Comparison of ENCODE assay signal across 15 cellular contexts in genomic region chr5:143231973-143232812, GRCh38.
DNase-seq lines count a peak whose midpoint lies in the region; ATAC-seq, FAIRE-seq and TF ChIP-seq lines count a peak whose summit lies in the region.
"Had no signal": no experiment of that assay in that cellular context is flagged by ENCODE, and none has a peak within 500 bp of the region (broad histone marks: within the 10 kb centered on the region; RNA-seq: fewer than 3 reads in every experiment).

No MANE protein-coding gene starts in this region.

- H3K4me2 ChIP-seq in K562 (ENCODE audit: insufficient read depth, low read length): no peak overlapping the region

- H3K27ac Mint-ChIP-seq in CD4-positive, alpha-beta memory T cell: peak overlapping the region in 3 of 7 donors; percentile 43 to 87 (median 63)
- H3K27ac Mint-ChIP-seq: activated naive CD8-positive, alpha-beta T cell; H9 had no signal

- ATAC-seq in GM19395 (IDR thresholded peaks at IDR 0.05; ENCODE audit: unreplicated experiment) (peak; percentile 40), HG03135 (IDR thresholded peaks at IDR 0.05; ENCODE audit: unreplicated experiment) (peak; percentile 37), K562 (no peak), GM21515 (IDR thresholded peaks at IDR 0.05; ENCODE audit: unreplicated experiment) (no peak)
- ATAC-seq: activated CD4-positive, CD25-positive, alpha-beta regulatory T cell treated with anti-CD3 and anti-CD28 coated beads, Interleukin-2, amount 50 U/mL, for 24 hours had no signal

- H3K4me1 ChIP-seq in K562 (replicated peaks in 1 of 2; ENCODE audit: control insufficient read depth in 2 of 2, insufficient read depth in 2 of 2, low read length in 2 of 2) (no peaks in the 10 kb centered on the region; a peak in 2 of 5 replicates), stomach (peaks cover 0 to 15% (median 4%) of the 10 kb centered on the region in 4 donors)
- peaks cover 28% of the 10 kb centered on the region for H3K4me1 ChIP-seq in CD4-positive, alpha-beta memory T cell (ENCODE audit: insufficient read depth, low read length)

- no peaks in the 10 kb centered on the region for H3K9me3 Mint-ChIP-seq in CD4-positive, alpha-beta memory T cell
- H3K9me3 Mint-ChIP-seq: H9 had no signal

- no peaks in the 10 kb centered on the region for H3K27me3 ChIP-seq in K562 (ENCODE audit: control insufficient read depth in 2 of 2, insufficient read depth in 2 of 2, low read length in 2 of 2)
- H3K27me3 ChIP-seq in CD4-positive, alpha-beta memory T cell (ENCODE audit: insufficient read depth, low read length): no peaks in the 10 kb centered on the region
- no peaks in the 10 kb centered on the region for H3K27me3 ChIP-seq in stomach

- H3K27ac ChIP-seq in K562 (ENCODE audit: extremely low read depth, low read depth, low read length): no peak overlapping the region
- no peak overlapping the region for H3K27ac ChIP-seq in CD4-positive, alpha-beta memory T cell (ENCODE audit: low read depth, low read length)
- H3K27ac ChIP-seq in stomach: no peak overlapping the region

- H3K4me1 Mint-ChIP-seq in CD4-positive, alpha-beta memory T cell: peaks cover 18 to 37% (median 33%) of the 10 kb centered on the region in 4 donors

- H4K20me1 ChIP-seq in K562 (replicated peaks; ENCODE audit: control insufficient read depth, insufficient read depth, low read length): no peaks in the 10 kb centered on the region

- H3K9me3 ChIP-seq in K562 (replicated peaks; ENCODE audit: control insufficient read depth, insufficient read depth, low read depth, low read length) (no peaks in the 10 kb centered on the region), stomach (no peaks in the 10 kb centered on the region)
- no peaks in the 10 kb centered on the region for H3K9me3 ChIP-seq in CD4-positive, alpha-beta memory T cell (ENCODE audit: control insufficient read depth in 1 of 2, low read length in 2 of 2)

- 59% methylated on average over 7 of the region's 7 CpGs for WGBS in K562 (ENCODE audit: insufficient coverage, low coverage, missing lambda C conversion rate)
- 90 to 93% (median 92%) methylated on average over 7 of the region's 7 CpGs for WGBS in stomach, 5 donors

- H3K27me3 Mint-ChIP-seq in CD4-positive, alpha-beta memory T cell: no peaks in the 10 kb centered on the region

- POLR2A ChIA-PET in K562 (lab: Yijun Ruan, JAX): interaction anchor here (1.0 kb wide), 1 partner anchor 8 kb away, joined by 4 read pairs; no protein-coding TSS in a partner anchor
- POLR2A ChIA-PET in CD4-positive, alpha-beta memory T cell (lab: Charles Lee; ENCODE audit: partially characterized antibody): interaction anchor here (1.3 to 3.2 kb wide), 2 partner anchors 11 to 14 kb away, joined by 4 to 15 read pairs; no protein-coding TSS in a partner anchor

- H3K36me3 Mint-ChIP-seq in CD4-positive, alpha-beta memory T cell: no peaks in the 10 kb centered on the region

- no peak for FAIRE-seq in K562 (lab: Jason Lieb, UNC)
- FAIRE-seq: endothelial cell of umbilical vein had no signal

- TF ChIP-seq RAD21 in K562 (CRISPR knock-in tag; conservative IDR thresholded peaks at IDR 0.05 in 1 of 2, IDR thresholded peaks at IDR 0.05 in 1 of 2): no peak

- DNase-seq in Caki2 (ENCODE audit: low read depth) (peak; percentile 44), K562 (ENCODE audit: extremely low read depth in 1 of 4, low spot score in 3 of 4) (no peak), GOT3 (lab: John Stamatoyannopoulos, UW) (no peak), stomach (no peak)
- no peak for DNase-seq in CD4-positive, alpha-beta memory T cell
- DNase-seq: caudate nucleus, H9, kidney glomerular epithelial cell, NCI-H1436 treated with DMSO at 0.1 percent for 48 hours had no signal

- intact Hi-C loops in K562 (cut with micrococcal nuclease): no loop called here
- intact Hi-C loops in CD4-positive, alpha-beta memory T cell (cut with micrococcal nuclease): no loop called here
- intact Hi-C loops in stomach (cut with DNase I; ENCODE audit: low total_unique reads): no loop called here

- TF ChIP-seq EP300 in K562 (IDR thresholded peaks at IDR 0.05; ENCODE audit: low read length) (no peak), stomach (IDR thresholded peaks at IDR 0.05) (no peak)

- no TSS peak for BruUV-seq in K562 (replicated peaks; lab: Mats Ljungman, UMichigan)

- H3K4me3 Mint-ChIP-seq in CD4-positive, alpha-beta memory T cell: no peak overlapping the region
- H3K4me3 Mint-ChIP-seq: activated naive CD8-positive, alpha-beta T cell; H9 had no signal

- H3K9ac ChIP-seq in K562 (ENCODE audit: insufficient read depth in 1 of 2, low read depth in 2 of 2, low read length in 2 of 2): no peak overlapping the region

- H3K79me2 ChIP-seq in K562 (ENCODE audit: control insufficient read depth, insufficient read depth, low read length): no peaks in the 10 kb centered on the region

- in situ Hi-C loops in Caki2 (cut with HindIII; ENCODE audit: low pct_unique_long_range_greater_than_20kb, low sequenced_read_pairs): no loop called here
- in situ Hi-C loops in K562 (cut with MboI): no loop called here

- CTCF ChIA-PET in K562 (lab: Yijun Ruan, JAX; ENCODE audit: low intra/inter-chr PET ratio): no interaction called here
- CTCF ChIA-PET in CD4-positive, alpha-beta memory T cell (lab: Charles Lee; ENCODE audit: partially characterized antibody): interaction anchor here (1.3 kb wide), 1 partner anchor 10 kb away, joined by 3 read pairs; no protein-coding TSS in a partner anchor

- H3K36me3 ChIP-seq in K562 (ENCODE audit: control insufficient read depth, insufficient read depth, low read length) (no peaks in the 10 kb centered on the region), stomach (no peaks in the 10 kb centered on the region)
- H3K36me3 ChIP-seq in CD4-positive, alpha-beta memory T cell (ENCODE audit: insufficient read depth, low read length): no peaks in the 10 kb centered on the region

- TF ChIP-seq CTCF in K562 (IDR thresholded peaks at IDR 0.05 in 2 of 3, conservative IDR thresholded peaks at IDR 0.05 in 1 of 3; ENCODE audit: insufficient read depth in 2 of 3, low read depth in 1 of 3, low read length in 3 of 3) (no peak), stomach (IDR thresholded peaks at IDR 0.05) (no peak)

- TF ChIP-seq POLR2A in K562 (conservative IDR thresholded peaks at IDR 0.05): no peak
- no peak for TF ChIP-seq POLR2A in stomach (IDR thresholded peaks at IDR 0.05)

- no peak overlapping the region for H3K4me3 ChIP-seq in K562
- H3K4me3 ChIP-seq in CD4-positive, alpha-beta memory T cell (ENCODE audit: low read length in 2 of 2): no peak overlapping the region
- H3K4me3 ChIP-seq in stomach: no peak overlapping the region

- H3K9me1 ChIP-seq in K562 (ENCODE audit: control insufficient read depth, insufficient read depth, low read length): no peaks in the 10 kb centered on the region

- peak overlapping the region; percentile 76 for H2AFZ ChIP-seq in K562 (ENCODE audit: low read depth, low read length)

TF ChIP-seq in K562, 482 proteins besides CTCF, POLR2A, EP300 and RAD21:
- no peak for TF ChIP-seq CREM (IDR thresholded peaks at IDR 0.05; ENCODE audit: low read depth)
- TF ChIP-seq SNRNP70 (optimal IDR thresholded peaks at IDR 0.05; ENCODE audit: low read depth, low read length): no peak
- TF ChIP-seq NR2C2 (CRISPR knock-in tag; IDR thresholded peaks at IDR 0.05): no peak
- no peak for TF ChIP-seq NR2C2 (tag; IDR thresholded peaks at IDR 0.05)
- TF ChIP-seq TAF9B (IDR thresholded peaks at IDR 0.05; ENCODE audit: partially characterized antibody): no peak
- TF ChIP-seq ZNF140 (CRISPR knock-in tag; IDR thresholded peaks at IDR 0.05): no peak
- 0 out of 2 replicates have a peak, but pooled peaks have one; percentile 21 for TF ChIP-seq MCM3 (IDR thresholded peaks at IDR 0.05)

Comparison
In these comparisons a context has a peak if more than half of its experiments do, and no peak if none do; other contexts are left out.
1. ATAC-seq: peak in GM19395 (single experiment) and HG03135 (single experiment); none in K562 (single experiment) and GM21515 (single experiment).